8 cellular contexts compared by ENCODE assay signal in the genomic region with DNA sequence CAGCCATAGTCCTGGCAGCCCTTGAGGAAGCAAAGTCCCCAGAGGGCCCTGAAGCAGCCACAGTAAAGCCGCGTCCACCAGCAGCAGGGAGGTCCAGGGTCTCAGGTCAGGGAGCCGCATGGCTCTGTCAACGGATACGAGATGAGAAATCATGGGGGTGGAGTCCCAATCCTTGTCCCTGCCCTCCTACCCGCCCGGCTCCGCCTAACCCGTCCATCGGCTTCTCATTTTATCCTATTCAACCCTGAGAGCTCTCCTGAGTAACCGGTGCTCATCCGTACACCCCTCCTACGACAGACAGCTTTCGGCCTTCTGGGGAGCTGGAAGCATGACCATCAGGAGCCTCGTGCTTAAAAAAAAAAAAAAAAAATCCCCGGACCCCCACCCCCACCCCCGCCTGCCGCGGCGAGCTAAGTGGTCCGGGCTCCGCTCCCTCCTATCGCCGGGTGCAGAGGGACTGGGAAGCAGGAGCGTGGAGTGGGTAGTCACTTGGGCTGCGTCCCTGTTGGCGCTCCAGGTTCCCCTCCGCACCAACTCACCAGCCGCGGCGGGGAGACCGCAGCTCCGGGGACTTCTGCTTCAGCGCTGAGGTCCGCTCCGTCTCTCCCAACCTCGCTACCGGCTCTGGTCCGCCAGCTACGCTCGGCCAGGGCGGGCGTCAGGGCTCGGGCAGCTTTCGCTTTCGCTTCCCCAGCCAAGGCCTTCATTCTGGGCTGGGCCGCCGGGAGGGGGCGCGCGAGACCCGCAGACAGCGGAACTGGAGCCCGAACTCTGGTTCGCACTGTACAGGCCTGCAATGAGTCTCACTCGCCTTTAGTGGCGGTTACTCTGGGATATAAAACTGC. TPM values are rescaled to one million over a fixed set of nuclear protein-coding genes. Genes with fewer than 3 reads are reported as not detected.
DNase-seq lines count a peak whose midpoint lies in the region; ATAC-seq, FAIRE-seq and TF ChIP-seq lines count a peak whose summit lies in the region.

A gene (minus strand): TSS at position 626 of the 845 bp plus-strand sequence. CDS start 506 bp downstream, at position 120.

- peak within 1 kb of the TSS; percentile 95 for H3K4me2 ChIP-seq in astrocyte (ENCODE audit: low read length)

- peaks cover 10% of the 10 kb centered on the region for H3K27me3 Mint-ChIP-seq in astrocyte (ENCODE audit: low read depth, unreplicated experiment)

- no peaks in the 10 kb centered on the region for H3K27me3 ChIP-seq in astrocyte (ENCODE audit: insufficient read depth, low read length)

- H3K9me3 Mint-ChIP-seq in astrocyte (ENCODE audit: unreplicated experiment), result peaks cover 1% of the 10 kb centered on the region

- peaks cover 10% of the 10 kb centered on the region for H3K4me1 ChIP-seq in astrocyte (ENCODE audit: insufficient read depth, low read length)

- peak within 1 kb of the TSS; percentile 77 for H3K27ac Mint-ChIP-seq in astrocyte (ENCODE audit: unreplicated experiment)

- H3K4me3 ChIP-seq in astrocyte (ENCODE audit: insufficient read depth, low read depth, low read length), result peak within 1 kb of the TSS; percentile 79

- H3K4me3 Mint-ChIP-seq in astrocyte (ENCODE audit: unreplicated experiment), result peak within 1 kb of the TSS; percentile 87

- H3K27ac ChIP-seq in astrocyte (ENCODE audit: low read depth, low read length), result peak within 1 kb of the TSS; percentile 90

- ATAC-seq in HG02973 (IDR thresholded peaks at IDR 0.05; ENCODE audit: unreplicated experiment), result peak; percentile 65

- peak within 1 kb of the TSS; percentile 87 for H3K9ac ChIP-seq in astrocyte (ENCODE audit: low read length)

- peaks cover 26% of the 10 kb centered on the region for H3K4me1 Mint-ChIP-seq in astrocyte (ENCODE audit: low read depth, unreplicated experiment)

- DNase-seq in NCI-H524 (lab: John Stamatoyannopoulos, UW) (peak; percentile 65 to 77), NCI-H524 treated with DMSO at 0.1 percent for 48 hours (lab: John Stamatoyannopoulos, UW) (no peak), NCI-H1930 (lab: John Stamatoyannopoulos, UW) (peak; percentile 65 to 85), T-helper 22 cell (ENCODE audit: low read depth) (peak; percentile 89), astrocyte (ENCODE audit: low read depth) (peak; percentile 76), hepatic stellate cell (ENCODE audit: low spot score) (peak; percentile 96), retina (peak; percentile 98)

- H3K36me3 Mint-ChIP-seq in astrocyte (ENCODE audit: low read depth, unreplicated experiment), result peaks cover 31% of the 10 kb centered on the region

- no peak for FAIRE-seq in astrocyte (lab: Jason Lieb, UNC)

- H3K36me3 ChIP-seq in astrocyte (ENCODE audit: insufficient read depth, low read length), result no peaks in the 10 kb centered on the region

- peaks cover 9% of the 10 kb centered on the region for H3K79me2 ChIP-seq in astrocyte (ENCODE audit: insufficient read depth, low read length)

- H4K20me1 ChIP-seq in astrocyte (ENCODE audit: insufficient read depth, low read length), result peaks cover 8% of the 10 kb centered on the region

- peak within 1 kb of the TSS; percentile 94 for H2AFZ ChIP-seq in astrocyte (ENCODE audit: low read depth, low read length)

- no peaks in the 10 kb centered on the region for H3K9me3 ChIP-seq in astrocyte (ENCODE audit: insufficient read depth, low read depth, low read length)

- TF ChIP-seq CTCF in astrocyte (IDR thresholded peaks at IDR 0.05; ENCODE audit: insufficient read depth, low read depth, low read length), result peak; percentile 86

RNA-seq across cellular contexts. Expression of the gene that starts here (rescaled TPM):
- 118 and 121 TPM in 2 replicates for total RNA-seq in astrocyte
